In genomic region chr2:99679518-99679917, GRCh38 we compare ENCODE assay signal across 19 cellular contexts.
"Had no signal": no experiment of that assay in that cellular context is flagged by ENCODE, and none has a peak within 500 bp of the region (broad histone marks: within the 10 kb centered on the region; RNA-seq: fewer than 3 reads in every experiment).

No MANE protein-coding gene starts in this region.

- H3K27me3 ChIP-seq: pancreas, transverse colon had no signal

- H3K4me1 ChIP-seq: pancreas had no signal

- H3K4me3 ChIP-seq: mucosa of descending colon, pancreas, transverse colon had no signal

- H3K9me3 Mint-ChIP-seq: activated T-helper 17 cell treated with anti-CD3 and anti-CD28 coated beads, Interleukin-2, amount 50 U/mL, for 72 hours; effector memory CD8-positive, alpha-beta T cell; immature natural killer cell; naive thymus-derived CD4-positive, alpha-beta T cell; stimulated activated effector memory CD8-positive, alpha-beta T cell treated with anti-CD3 and anti-CD28 coated beads, Interleukin-12 subunit alpha, Interleukin-12 subunit beta, amount 100 ng/mL, for 72 hours; T-cell had no signal

- H3K4me1 Mint-ChIP-seq: activated T-helper 17 cell treated with anti-CD3 and anti-CD28 coated beads, Interleukin-2, amount 50 U/mL, for 72 hours; immature natural killer cell; naive thymus-derived CD4-positive, alpha-beta T cell; stimulated activated effector memory CD8-positive, alpha-beta T cell treated with anti-CD3 and anti-CD28 coated beads, Interleukin-12 subunit alpha, Interleukin-12 subunit beta, amount 100 ng/mL, for 72 hours; T-cell had no signal

- H3K27ac ChIP-seq: pancreas, transverse colon had no signal

- H3K36me3 Mint-ChIP-seq: immature natural killer cell; stimulated activated effector memory CD8-positive, alpha-beta T cell treated with anti-CD3 and anti-CD28 coated beads, Interleukin-12 subunit alpha, Interleukin-12 subunit beta, amount 100 ng/mL, for 72 hours; T-cell had no signal

- DNase-seq: activated CD4-positive, alpha-beta T cell treated with anti-CD3 and anti-CD28 coated beads, Interleukin-2, amount 50 U/mL, for 4 hours; activated CD4-positive, CD25-positive, alpha-beta regulatory T cell treated with anti-CD3 and anti-CD28 coated beads, Interleukin-2, amount 50 U/mL, for 72 hours; activated naive CD4-positive, alpha-beta T cell treated with Interleukin-2 at 50 U/mL for 16 hours; anterior cingulate cortex; cerebellar nuclear complex; dermis blood vessel endothelial cell; effector memory CD8-positive, alpha-beta T cell; foreskin melanocyte; head of caudate nucleus; immature natural killer cell; mammary epithelial cell; mucosa of descending colon; naive thymus-derived CD4-positive, alpha-beta T cell; pancreas; T-cell; T-helper 9 cell; transverse colon had no signal

- H3K27ac Mint-ChIP-seq: activated T-helper 17 cell treated with anti-CD3 and anti-CD28 coated beads, Interleukin-2, amount 50 U/mL, for 72 hours; effector memory CD8-positive, alpha-beta T cell; immature natural killer cell; stimulated activated effector memory CD8-positive, alpha-beta T cell treated with anti-CD3 and anti-CD28 coated beads, Interleukin-12 subunit alpha, Interleukin-12 subunit beta, amount 100 ng/mL, for 72 hours; T-cell had no signal

- H3K9me3 ChIP-seq: mucosa of descending colon, pancreas, transverse colon had no signal

- H3K4me3 Mint-ChIP-seq: activated T-helper 17 cell treated with anti-CD3 and anti-CD28 coated beads, Interleukin-2, amount 50 U/mL, for 72 hours; effector memory CD8-positive, alpha-beta T cell; immature natural killer cell; naive thymus-derived CD4-positive, alpha-beta T cell; stimulated activated effector memory CD8-positive, alpha-beta T cell treated with anti-CD3 and anti-CD28 coated beads, Interleukin-12 subunit alpha, Interleukin-12 subunit beta, amount 100 ng/mL, for 72 hours; T-cell had no signal

- H3K27me3 Mint-ChIP-seq: activated T-helper 17 cell treated with anti-CD3 and anti-CD28 coated beads, Interleukin-2, amount 50 U/mL, for 72 hours; naive thymus-derived CD4-positive, alpha-beta T cell; T-cell had no signal

- H3K36me3 ChIP-seq: pancreas, transverse colon had no signal
